In genomic region chr17:61749823-61750404, GRCh38 we compare ENCODE assay signal across 29 cellular contexts.
"Had no signal": no experiment of that assay in that cellular context is flagged by ENCODE, and none has a peak within 500 bp of the region (broad histone marks: within the 10 kb centered on the region; RNA-seq: fewer than 3 reads in every experiment).

No MANE protein-coding gene starts in this region.

- FAIRE-seq: colon, endometrium, endothelial cell of umbilical vein, frontal cortex had no signal

- H3K9me3 ChIP-seq: colonic mucosa, gastrocnemius medialis had no signal

- H2AFZ ChIP-seq: hepatocyte had no signal

- H3K79me2 ChIP-seq: hepatocyte had no signal

- H3K4me3 ChIP-seq: colonic mucosa, coronary artery, dorsolateral prefrontal cortex, esophagus muscularis mucosa, esophagus squamous epithelium, gastrocnemius medialis, gastroesophageal sphincter, heart left ventricle, heart right ventricle, hepatocyte had no signal

- H3K36me3 ChIP-seq: colonic mucosa, esophagus muscularis mucosa, esophagus squamous epithelium, gastrocnemius medialis, gastroesophageal sphincter, heart left ventricle, heart right ventricle had no signal

- ATAC-seq: effector memory CD8-positive, alpha-beta T cell; esophagus mucosa; foreskin keratinocyte; gastrocnemius medialis; gastroesophageal sphincter; heart left ventricle; heart right ventricle had no signal

- DNase-seq: colonic mucosa; cortex of kidney; dermis blood vessel endothelial cell; dorsolateral prefrontal cortex; effector CD4-positive, alpha-beta T cell; effector CD8-positive, alpha-beta T cell; effector memory CD4-positive, alpha-beta T cell; effector memory CD8-positive, alpha-beta T cell; endodermal cell; erythroblast; esophagus squamous epithelium; foreskin fibroblast; foreskin keratinocyte; foreskin melanocyte; gastrocnemius medialis; glutamatergic neuron; head of caudate nucleus; heart left ventricle; heart right ventricle had no signal

- H3K27ac ChIP-seq: colonic mucosa, coronary artery, dorsolateral prefrontal cortex, epithelial cell of prostate, esophagus muscularis mucosa, esophagus squamous epithelium, foreskin keratinocyte, gastrocnemius medialis, gastroesophageal sphincter, heart left ventricle, heart right ventricle, hepatocyte had no signal

- H3K4me2 ChIP-seq: hepatocyte had no signal

- H3K4me1 ChIP-seq: colonic mucosa, esophagus muscularis mucosa, esophagus squamous epithelium, foreskin keratinocyte, gastrocnemius medialis, gastroesophageal sphincter, heart left ventricle, heart right ventricle had no signal

- H3K27me3 ChIP-seq: colonic mucosa, dorsolateral prefrontal cortex, esophagus muscularis mucosa, esophagus squamous epithelium, foreskin keratinocyte, gastrocnemius medialis, gastroesophageal sphincter, heart left ventricle, heart right ventricle, hepatocyte had no signal
